11 cellular contexts compared by ENCODE assay signal in genomic region chr2:144099746-144100438, GRCh38.
A peak's percentile ranks its signal among the peaks of the same experiment; 100 is the strongest.
DNase-seq lines count a peak whose midpoint lies in the region; ATAC-seq and TF ChIP-seq lines count a peak whose summit lies in the region.
"Had no signal": no experiment of that assay in that cellular context is flagged by ENCODE, and none has a peak within 500 bp of the region (broad histone marks: within the 10 kb centered on the region; RNA-seq: fewer than 3 reads in every experiment).

No MANE protein-coding gene starts in this region.

- H3K27me3 Mint-ChIP-seq in brain = peaks cover 4% of the 10 kb centered on the region

- H3K9me3 Mint-ChIP-seq in brain = peaks cover 6 to 17% (median 14%) of the 10 kb centered on the region in 5 experiments

- peak; percentile 16 for DNase-seq in GM03348 (ENCODE audit: low spot score)
- peak; percentile 93 for DNase-seq in non-pigmented ciliary epithelial cell (ENCODE audit: low read depth)
- no peak for DNase-seq in GM20000 (ENCODE audit: low spot score)
- DNase-seq in activated effector memory CD4-positive, alpha-beta T cell treated with anti-CD3 and anti-CD28 coated beads, Interleukin-2, amount 50 U/mL, for 16 hours = no peak
- no peak for DNase-seq in OCI-M1 (lab: John Stamatoyannopoulos, UW)
- DNase-seq: activated naive CD4-positive, alpha-beta T cell; H7; stimulated activated naive CD4-positive, alpha-beta T cell had no signal

- TF ChIP-seq CTCF in brain (conservative IDR thresholded peaks at IDR 0.05) = no peak
- no peak for TF ChIP-seq CTCF in GM20000 (IDR thresholded peaks at IDR 0.05; ENCODE audit: extremely low read depth, missing control alignments)

- peak overlapping the region in 3 of 5 experiments; percentile 1 to 52 (median 20) for H3K27ac Mint-ChIP-seq in brain

- peaks cover 14% of the 10 kb centered on the region for H3K4me1 Mint-ChIP-seq in brain

- no peak overlapping the region for H3K4me3 Mint-ChIP-seq in brain

- ATAC-seq in HG03442 (IDR thresholded peaks at IDR 0.05; ENCODE audit: unreplicated experiment) (peak; percentile 60), HG03097 (IDR thresholded peaks at IDR 0.05; ENCODE audit: low FRiP score, unreplicated experiment) (no peak)

- peaks cover 20% of the 10 kb centered on the region for H3K36me3 Mint-ChIP-seq in brain

Comparison
In these comparisons a context has a peak if more than half of its experiments do, and no peak if none do; other contexts are left out.
1. DNase-seq: peak in GM03348 (single experiment) and non-pigmented ciliary epithelial cell (single experiment); none in GM20000 (single experiment), activated effector memory CD4-positive, alpha-beta T cell treated with anti-CD3 and anti-CD28 coated beads, Interleukin-2, amount 50 U/mL, for 16 hours (single experiment) and OCI-M1 (single experiment).